In the genomic region with DNA sequence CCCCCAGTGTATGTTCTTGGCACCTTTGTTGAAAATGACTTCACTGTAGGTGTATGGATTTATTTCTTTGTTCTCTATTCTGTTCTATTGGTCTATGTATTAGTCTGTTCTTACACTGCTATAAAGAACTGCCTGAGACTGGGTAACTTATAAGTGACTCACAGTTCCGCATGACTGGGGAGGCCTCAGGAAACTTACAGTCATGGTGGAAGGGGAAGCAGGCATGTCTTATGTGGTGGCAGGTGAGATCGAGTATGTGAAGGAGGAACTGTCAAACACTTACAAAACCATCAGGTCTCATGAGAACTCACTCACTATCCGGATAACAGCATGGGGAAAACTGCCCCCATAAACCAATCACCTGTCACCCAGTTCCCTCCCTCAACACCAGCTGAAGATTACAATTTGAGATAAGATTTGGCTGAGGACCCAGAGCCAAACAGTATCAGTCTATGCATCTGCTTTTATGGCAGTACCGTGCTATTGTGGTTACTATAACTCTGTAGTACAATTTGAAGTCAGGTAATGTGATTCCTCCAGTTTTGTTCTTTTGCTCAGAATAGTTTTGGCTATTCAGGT, we compare ENCODE assay signal across 22 cellular contexts.
"Had no signal": no experiment of that assay in that cellular context is flagged by ENCODE, and none has a peak within 500 bp of the region (broad histone marks: within the 10 kb centered on the region; RNA-seq: fewer than 3 reads in every experiment).

No MANE protein-coding gene starts in this region.

- H3K4me3 Mint-ChIP-seq: immature natural killer cell; naive thymus-derived CD8-positive, alpha-beta T cell had no signal

- H3K4me3 ChIP-seq: esophagus squamous epithelium, lung, spleen, stomach, thoracic aorta, transverse colon had no signal

- H3K4me1 Mint-ChIP-seq: immature natural killer cell; naive thymus-derived CD8-positive, alpha-beta T cell had no signal

- H3K9me3 ChIP-seq: neutrophil, thoracic aorta, transverse colon had no signal

- H3K4me1 ChIP-seq: esophagus squamous epithelium, spleen, stomach, transverse colon had no signal

- H3K27ac ChIP-seq: esophagus squamous epithelium, neutrophil, spleen, stomach, thoracic aorta, transverse colon had no signal

- ATAC-seq: left cardiac atrium; left ventricle myocardium superior; naive thymus-derived CD8-positive, alpha-beta T cell; sciatic nerve had no signal

- FAIRE-seq: colon, keratinocyte had no signal

- H3K27me3 ChIP-seq: esophagus squamous epithelium, neutrophil, spleen, stomach, transverse colon had no signal

- H3K36me3 Mint-ChIP-seq: immature natural killer cell had no signal

- H3K27me3 Mint-ChIP-seq: naive thymus-derived CD8-positive, alpha-beta T cell had no signal

- H3K27ac Mint-ChIP-seq: immature natural killer cell; naive thymus-derived CD8-positive, alpha-beta T cell had no signal

- H3K36me3 ChIP-seq: esophagus squamous epithelium, neutrophil, spleen, stomach, thoracic aorta, transverse colon had no signal

- DNase-seq: dermis blood vessel endothelial cell; esophagus squamous epithelium; foreskin fibroblast; immature natural killer cell; left cardiac atrium; left ventricle myocardium superior; mesendoderm; naive thymus-derived CD8-positive, alpha-beta T cell; spleen; stimulated activated CD4-positive, alpha-beta T cell treated with anti-CD3 and anti-CD28 coated beads, Interleukin-15, amount 100 ng/mL, for 24 hours; stimulated activated CD4-positive, alpha-beta T cell treated with anti-CD3 and anti-CD28 coated beads, Interleukin-1b, Interleukin-23, amount 100 ng/mL, for 48 hours; stimulated activated CD4-positive, alpha-beta T cell treated with anti-CD3 and anti-CD28 coated beads, Interleukin-4, amount 100 ng/mL, for 24 hours; stimulated activated naive CD4-positive, alpha-beta T cell; stomach; substantia nigra; transverse colon had no signal
